2 cellular contexts compared by ENCODE assay signal in the genomic region with DNA sequence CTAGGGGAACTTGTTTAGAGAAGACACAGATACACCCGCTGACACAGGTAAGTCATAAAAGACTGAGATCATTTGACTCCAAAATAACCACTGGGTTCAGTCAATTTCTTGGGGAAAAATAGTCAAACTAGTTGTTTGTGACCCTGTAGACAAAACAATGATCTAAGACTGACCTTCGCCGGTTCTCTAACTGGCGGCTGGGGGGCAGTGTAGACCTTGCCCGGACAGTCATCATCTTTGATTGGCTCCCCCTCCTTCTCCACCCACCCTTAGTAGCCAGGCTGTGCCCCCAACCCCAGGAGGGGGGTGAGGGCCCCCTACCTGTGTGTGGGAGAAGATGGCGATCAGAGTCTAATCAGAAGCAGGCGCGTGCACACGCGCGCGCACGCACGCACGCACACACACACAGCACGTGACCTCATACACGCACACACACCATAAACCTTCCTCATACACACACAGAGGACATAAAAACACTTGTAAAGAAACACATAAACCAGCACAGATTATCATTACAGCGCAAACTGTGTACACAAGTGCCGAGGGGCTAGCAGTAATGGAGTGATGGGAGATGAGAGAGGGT.
TF ChIP-seq lines count a peak whose summit lies in the region.

No MANE protein-coding gene starts in this region.

TF ChIP-seq in K562, 482 proteins besides CTCF, POLR2A, EP300 and RAD21 (continued from another document and continues in another):
- no peak for TF ChIP-seq PHF21A (IDR thresholded peaks at IDR 0.05; ENCODE audit: borderline replicate concordance, low read depth)
- TF ChIP-seq, protein P1, sequence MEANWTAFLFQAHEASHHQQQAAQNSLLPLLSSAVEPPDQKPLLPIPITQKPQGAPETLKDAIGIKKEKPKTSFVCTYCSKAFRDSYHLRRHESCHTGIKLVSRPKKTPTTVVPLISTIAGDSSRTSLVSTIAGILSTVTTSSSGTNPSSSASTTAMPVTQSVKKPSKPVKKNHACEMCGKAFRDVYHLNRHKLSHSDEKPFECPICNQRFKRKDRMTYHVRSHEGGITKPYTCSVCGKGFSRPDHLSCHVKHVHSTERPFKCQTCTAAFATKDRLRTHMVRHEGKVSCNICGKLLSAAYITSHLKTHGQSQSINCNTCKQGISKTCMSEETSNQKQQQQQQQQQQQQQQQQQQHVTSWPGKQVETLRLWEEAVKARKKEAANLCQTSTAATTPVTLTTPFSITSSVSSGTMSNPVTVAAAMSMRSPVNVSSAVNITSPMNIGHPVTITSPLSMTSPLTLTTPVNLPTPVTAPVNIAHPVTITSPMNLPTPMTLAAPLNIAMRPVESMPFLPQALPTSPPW (CRISPR knock-in tag; IDR thresholded peaks at IDR 0.05): peak; percentile 15; the same call in 1 of the 2 replicates
- TF ChIP-seq, protein P2, sequence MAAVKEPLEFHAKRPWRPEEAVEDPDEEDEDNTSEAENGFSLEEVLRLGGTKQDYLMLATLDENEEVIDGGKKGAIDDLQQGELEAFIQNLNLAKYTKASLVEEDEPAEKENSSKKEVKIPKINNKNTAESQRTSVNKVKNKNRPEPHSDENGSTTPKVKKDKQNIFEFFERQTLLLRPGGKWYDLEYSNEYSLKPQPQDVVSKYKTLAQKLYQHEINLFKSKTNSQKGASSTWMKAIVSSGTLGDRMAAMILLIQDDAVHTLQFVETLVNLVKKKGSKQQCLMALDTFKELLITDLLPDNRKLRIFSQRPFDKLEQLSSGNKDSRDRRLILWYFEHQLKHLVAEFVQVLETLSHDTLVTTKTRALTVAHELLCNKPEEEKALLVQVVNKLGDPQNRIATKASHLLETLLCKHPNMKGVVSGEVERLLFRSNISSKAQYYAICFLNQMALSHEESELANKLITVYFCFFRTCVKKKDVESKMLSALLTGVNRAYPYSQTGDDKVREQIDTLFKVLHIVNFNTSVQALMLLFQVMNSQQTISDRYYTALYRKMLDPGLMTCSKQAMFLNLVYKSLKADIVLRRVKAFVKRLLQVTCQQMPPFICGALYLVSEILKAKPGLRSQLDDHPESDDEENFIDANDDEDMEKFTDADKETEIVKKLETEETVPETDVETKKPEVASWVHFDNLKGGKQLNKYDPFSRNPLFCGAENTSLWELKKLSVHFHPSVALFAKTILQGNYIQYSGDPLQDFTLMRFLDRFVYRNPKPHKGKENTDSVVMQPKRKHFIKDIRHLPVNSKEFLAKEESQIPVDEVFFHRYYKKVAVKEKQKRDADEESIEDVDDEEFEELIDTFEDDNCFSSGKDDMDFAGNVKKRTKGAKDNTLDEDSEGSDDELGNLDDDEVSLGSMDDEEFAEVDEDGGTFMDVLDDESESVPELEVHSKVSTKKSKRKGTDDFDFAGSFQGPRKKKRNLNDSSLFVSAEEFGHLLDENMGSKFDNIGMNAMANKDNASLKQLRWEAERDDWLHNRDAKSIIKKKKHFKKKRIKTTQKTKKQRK (IDR thresholded peaks at IDR 0.05; ENCODE audit: borderline replicate concordance, low read depth, low read length): no peak
- TF ChIP-seq CCNT2 (IDR thresholded peaks at IDR 0.05; ENCODE audit: borderline replicate concordance, extremely low read depth, insufficient read length, low read depth, low read length): no peak
- no peak for TF ChIP-seq ZC3H4 (CRISPR knock-in tag; IDR thresholded peaks at IDR 0.05; ENCODE audit: borderline replicate concordance)
- no peak for TF ChIP-seq ZNF121 (CRISPR knock-in tag; conservative IDR thresholded peaks at IDR 0.05)
- no peak for TF ChIP-seq EZH2 (IDR thresholded peaks at IDR 0.05; ENCODE audit: borderline replicate concordance, low read depth, low read length)
- TF ChIP-seq FIP1L1 (IDR thresholded peaks at IDR 0.05; ENCODE audit: low read depth, low read length, poor library complexity, severe bottlenecking): no peak
- no peak for TF ChIP-seq ZNF79 (CRISPR knock-in tag; IDR thresholded peaks at IDR 0.05; ENCODE audit: low read depth)
- peak; percentile 50; the same call in 1 of the 2 replicates for TF ChIP-seq ZSCAN29 (IDR thresholded peaks at IDR 0.05)
- TF ChIP-seq, protein P3, sequence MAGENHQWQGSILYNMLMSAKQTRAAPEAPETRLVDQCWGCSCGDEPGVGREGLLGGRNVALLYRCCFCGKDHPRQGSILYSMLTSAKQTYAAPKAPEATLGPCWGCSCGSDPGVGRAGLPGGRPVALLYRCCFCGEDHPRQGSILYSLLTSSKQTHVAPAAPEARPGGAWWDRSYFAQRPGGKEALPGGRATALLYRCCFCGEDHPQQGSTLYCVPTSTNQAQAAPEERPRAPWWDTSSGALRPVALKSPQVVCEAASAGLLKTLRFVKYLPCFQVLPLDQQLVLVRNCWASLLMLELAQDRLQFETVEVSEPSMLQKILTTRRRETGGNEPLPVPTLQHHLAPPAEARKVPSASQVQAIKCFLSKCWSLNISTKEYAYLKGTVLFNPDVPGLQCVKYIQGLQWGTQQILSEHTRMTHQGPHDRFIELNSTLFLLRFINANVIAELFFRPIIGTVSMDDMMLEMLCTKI (IDR thresholded peaks at IDR 0.05; ENCODE audit: partially characterized antibody): no peak
- no peak for TF ChIP-seq ELF2 (CRISPR knock-in tag; IDR thresholded peaks at IDR 0.05)
- TF ChIP-seq JUND (IDR thresholded peaks at IDR 0.05; ENCODE audit: borderline replicate concordance, low read depth, low read length): no peak
- TF ChIP-seq JUND (tag; IDR thresholded peaks at IDR 0.05; ENCODE audit: borderline replicate concordance, low read depth, low read length): no peak
- TF ChIP-seq PYGO2 (tag; IDR thresholded peaks at IDR 0.05): no peak
- 0 out of 2 replicates have a peak, but pooled peaks have one; percentile 21 for TF ChIP-seq SMAD4 (CRISPR knock-in tag; conservative IDR thresholded peaks at IDR 0.05)
- TF ChIP-seq, protein P4, sequence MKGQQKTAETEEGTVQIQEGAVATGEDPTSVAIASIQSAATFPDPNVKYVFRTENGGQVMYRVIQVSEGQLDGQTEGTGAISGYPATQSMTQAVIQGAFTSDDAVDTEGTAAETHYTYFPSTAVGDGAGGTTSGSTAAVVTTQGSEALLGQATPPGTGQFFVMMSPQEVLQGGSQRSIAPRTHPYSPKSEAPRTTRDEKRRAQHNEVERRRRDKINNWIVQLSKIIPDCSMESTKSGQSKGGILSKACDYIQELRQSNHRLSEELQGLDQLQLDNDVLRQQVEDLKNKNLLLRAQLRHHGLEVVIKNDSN (CRISPR knock-in tag; IDR thresholded peaks at IDR 0.05): peak; percentile 65
- TF ChIP-seq PHF20 (IDR thresholded peaks at IDR 0.05; ENCODE audit: partially characterized antibody): no peak
- no peak for TF ChIP-seq IRF2 (CRISPR knock-in tag; IDR thresholded peaks at IDR 0.05)
- no peak for TF ChIP-seq ILK (tag; IDR thresholded peaks at IDR 0.05; ENCODE audit: borderline replicate concordance, low read depth)
- TF ChIP-seq YBX1 (IDR thresholded peaks at IDR 0.05): no peak

TF ChIP-seq in neural cell, 6 proteins besides CTCF, POLR2A, EP300 and RAD21:
- TF ChIP-seq EZH2 (IDR thresholded peaks at IDR 0.05; ENCODE audit: borderline replicate concordance, insufficient read depth, low read length, poor library complexity, severe bottlenecking) (no peak), POLR2AphosphoS5 (IDR thresholded peaks at IDR 0.05) (peak; percentile 11)
